ENCODE assay signal across 1 cellular context in the genomic region with DNA sequence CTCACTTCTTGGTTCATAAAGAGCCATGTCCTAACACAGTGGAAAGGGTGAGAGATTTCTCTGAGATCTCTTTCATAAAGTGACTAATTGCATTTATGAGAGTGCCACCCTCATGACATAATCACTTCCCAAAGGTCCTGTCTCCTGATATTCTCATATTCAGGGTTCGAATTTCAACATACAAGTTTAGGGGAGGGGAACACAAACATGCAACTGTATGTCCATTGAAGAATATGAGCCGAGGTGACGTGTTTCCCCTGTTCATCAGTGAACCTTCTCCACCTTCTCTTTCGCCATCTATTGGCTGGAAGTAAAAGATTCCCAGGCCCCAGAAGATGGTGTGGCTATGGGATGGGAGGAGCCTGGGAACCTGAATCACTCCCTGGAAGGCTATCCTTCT.
TF ChIP-seq lines count a peak whose summit lies in the region.

No MANE protein-coding gene starts in this region.

TF ChIP-seq in HEK293, 187 proteins besides CTCF, POLR2A, EP300 and RAD21 (continued from another document):
- TF ChIP-seq, protein P1, sequence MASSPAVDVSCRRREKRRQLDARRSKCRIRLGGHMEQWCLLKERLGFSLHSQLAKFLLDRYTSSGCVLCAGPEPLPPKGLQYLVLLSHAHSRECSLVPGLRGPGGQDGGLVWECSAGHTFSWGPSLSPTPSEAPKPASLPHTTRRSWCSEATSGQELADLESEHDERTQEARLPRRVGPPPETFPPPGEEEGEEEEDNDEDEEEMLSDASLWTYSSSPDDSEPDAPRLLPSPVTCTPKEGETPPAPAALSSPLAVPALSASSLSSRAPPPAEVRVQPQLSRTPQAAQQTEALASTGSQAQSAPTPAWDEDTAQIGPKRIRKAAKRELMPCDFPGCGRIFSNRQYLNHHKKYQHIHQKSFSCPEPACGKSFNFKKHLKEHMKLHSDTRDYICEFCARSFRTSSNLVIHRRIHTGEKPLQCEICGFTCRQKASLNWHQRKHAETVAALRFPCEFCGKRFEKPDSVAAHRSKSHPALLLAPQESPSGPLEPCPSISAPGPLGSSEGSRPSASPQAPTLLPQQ (tag by site-specific recombination; IDR thresholded peaks at IDR 0.05): 0 out of 2 replicates have a peak, but pooled peaks have one; percentile 30
- TF ChIP-seq ZBTB17 (tag by site-specific recombination; IDR thresholded peaks at IDR 0.05) (peak; percentile 50; the same call in 1 of the 2 replicates), ZNF184 (tag by site-specific recombination; IDR thresholded peaks at IDR 0.05) (peak; percentile 52; the same call in 1 of the 2 replicates), ZNF843 (tag by site-specific recombination; IDR thresholded peaks at IDR 0.05) (0 out of 2 replicates have a peak, but pooled peaks have one; percentile 47), ZNF24 (tag by site-specific recombination; IDR thresholded peaks at IDR 0.05) (peak; percentile 74; the same call in 1 of the 2 replicates), ZNF214 (tag by site-specific recombination; IDR thresholded peaks at IDR 0.05; ENCODE audit: borderline replicate concordance) (no peak), YY2 (tag by site-specific recombination; IDR thresholded peaks at IDR 0.05) (no peak), FEZF1 (tag by site-specific recombination; IDR thresholded peaks at IDR 0.05) (peak; percentile 54; the same call in 1 of the 2 replicates), ZNF335 (tag by site-specific recombination; conservative IDR thresholded peaks at IDR 0.05) (no peak), OSR2 (tag by site-specific recombination; IDR thresholded peaks at IDR 0.05) (peak; percentile 69), PATZ1 (tag by site-specific recombination; IDR thresholded peaks at IDR 0.05) (peak; percentile 64), ZNF580 (tag by site-specific recombination; IDR thresholded peaks at IDR 0.05) (no peak), ZEB2 (tag by site-specific recombination; IDR thresholded peaks at IDR 0.05) (peak; percentile 71; the same call in 1 of the 2 replicates), SP7 (tag by site-specific recombination; IDR thresholded peaks at IDR 0.05) (peak; percentile 77), INSM2 (tag by site-specific recombination; IDR thresholded peaks at IDR 0.05) (peak; percentile 15; the same call in 1 of the 2 replicates)
